ENCODE assay signal across 3 cellular contexts in genomic region chrX:39625810-39626209, GRCh38.
TF ChIP-seq lines count a peak whose summit lies in the region.

No MANE protein-coding gene starts in this region.

TF ChIP-seq in HepG2, 621 proteins besides CTCF, POLR2A, EP300 and RAD21:
- no peak for TF ChIP-seq SAFB2 (CRISPR knock-in tag; IDR thresholded peaks at IDR 0.05; ENCODE audit: borderline replicate concordance, low read depth)
- peak; percentile 32; the same call in 1 of the 2 replicates for TF ChIP-seq CEBPB (IDR thresholded peaks at IDR 0.05; ENCODE audit: borderline replicate concordance, low read depth, low read length)
- no peak for TF ChIP-seq ZNF772 (CRISPR knock-in tag; IDR thresholded peaks at IDR 0.05)
- no peak for TF ChIP-seq ZNF614 (CRISPR knock-in tag; IDR thresholded peaks at IDR 0.05; ENCODE audit: borderline replicate concordance)
- TF ChIP-seq, protein P1, sequence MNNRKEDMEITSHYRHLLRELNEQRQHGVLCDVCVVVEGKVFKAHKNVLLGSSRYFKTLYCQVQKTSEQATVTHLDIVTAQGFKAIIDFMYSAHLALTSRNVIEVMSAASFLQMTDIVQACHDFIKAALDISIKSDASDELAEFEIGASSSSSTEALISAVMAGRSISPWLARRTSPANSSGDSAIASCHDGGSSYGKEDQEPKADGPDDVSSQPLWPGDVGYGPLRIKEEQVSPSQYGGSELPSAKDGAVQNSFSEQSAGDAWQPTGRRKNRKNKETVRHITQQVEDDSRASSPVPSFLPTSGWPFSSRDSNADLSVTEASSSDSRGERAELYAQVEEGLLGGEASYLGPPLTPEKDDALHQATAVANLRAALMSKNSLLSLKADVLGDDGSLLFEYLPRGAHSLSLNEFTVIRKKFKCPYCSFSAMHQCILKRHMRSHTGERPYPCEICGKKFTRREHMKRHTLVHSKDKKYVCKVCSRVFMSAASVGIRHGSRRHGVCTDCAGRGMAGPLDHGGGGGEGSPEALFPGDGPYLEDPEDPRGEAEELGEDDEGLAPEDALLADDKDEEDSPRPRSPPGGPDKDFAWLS (CRISPR knock-in tag; IDR thresholded peaks at IDR 0.05; ENCODE audit: borderline replicate concordance) = no peak
TF ChIP-seq in HepG2: peak in this region for 1.

TF ChIP-seq in IMR-90, 13 proteins besides CTCF, POLR2A, EP300 and RAD21:
- TF ChIP-seq CEBPB (IDR thresholded peaks at IDR 0.05; ENCODE audit: low read depth, low read length) (peak; percentile 81), MAFK (IDR thresholded peaks at IDR 0.05; ENCODE audit: low read depth, low read length) (no peak)

TF ChIP-seq in K562, 482 proteins besides CTCF, POLR2A, EP300 and RAD21:
- TF ChIP-seq ELF2 (CRISPR knock-in tag; IDR thresholded peaks at IDR 0.05) (no peak), CEBPG (CRISPR knock-in tag; IDR thresholded peaks at IDR 0.05) (no peak), CEBPG (tag; conservative IDR thresholded peaks at IDR 0.05 in 1 of 2, IDR thresholded peaks at IDR 0.05 in 1 of 2) (peak in 1 of 2 experiments; percentile 90; a peak in 2 of 4 replicates), TCF7L2 (IDR thresholded peaks at IDR 0.05; ENCODE audit: low read depth, low read length) (no peak), SRF (CRISPR knock-in tag; IDR thresholded peaks at IDR 0.05) (no peak), ZNF217 (CRISPR knock-in tag; IDR thresholded peaks at IDR 0.05) (no peak), CEBPB (tag; IDR thresholded peaks at IDR 0.05) (peak; percentile 76), SIN3A (IDR thresholded peaks at IDR 0.05; ENCODE audit: borderline replicate concordance in 2 of 2, control insufficient read depth in 1 of 2, low read depth in 2 of 2, low read length in 2 of 2) (no peak), ZFP1 (CRISPR knock-in tag; IDR thresholded peaks at IDR 0.05) (no peak), KHSRP (IDR thresholded peaks at IDR 0.05) (no peak), GABPB1 (CRISPR knock-in tag; IDR thresholded peaks at IDR 0.05) (no peak), KDM2B (CRISPR knock-in tag; IDR thresholded peaks at IDR 0.05) (no peak)
